ENCODE assay signal across 9 cellular contexts in the genomic region with DNA sequence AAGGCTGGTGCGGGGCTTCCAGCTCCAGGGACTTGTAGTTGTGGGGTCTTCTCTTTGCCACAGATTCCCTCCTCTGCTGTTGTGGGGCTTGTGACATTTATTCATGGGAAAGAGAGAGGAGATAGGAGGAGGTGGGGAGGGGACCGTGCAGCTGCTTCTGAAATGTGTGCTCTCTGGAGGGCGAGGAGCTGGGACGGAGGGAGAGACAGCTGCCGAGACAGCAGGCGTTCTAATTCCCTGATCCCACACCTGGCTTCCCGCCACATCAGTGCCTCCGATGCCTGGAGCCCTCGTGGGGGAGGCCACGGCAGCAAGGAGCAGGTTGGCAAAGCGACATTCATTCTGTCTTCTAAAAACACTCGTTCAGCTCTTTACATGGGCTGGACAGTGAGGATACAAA.
DNase-seq lines count a peak whose midpoint lies in the region; ATAC-seq and FAIRE-seq lines count a peak whose summit lies in the region.
"Had no signal": no experiment of that assay in that cellular context is flagged by ENCODE, and none has a peak within 500 bp of the region (broad histone marks: within the 10 kb centered on the region; RNA-seq: fewer than 3 reads in every experiment).

No MANE protein-coding gene starts in this region.

- H3K27ac ChIP-seq in small intestine (ENCODE audit: low read depth in 1 of 2, low read length in 1 of 2), result no peak overlapping the region

- WGBS in small intestine, 3 donors, result 14 to 44% (median 38%) methylated on average over 12 of the region's 12 CpGs

- H3K9ac ChIP-seq in iPS-15b (ENCODE audit: low read depth, low read length), result no peak overlapping the region

- H3K27me3 ChIP-seq in iPS-15b (ENCODE audit: control insufficient read depth, insufficient read depth, low read length), result peaks cover 20% of the 10 kb centered on the region
- peaks cover 0 to 3% of the 10 kb centered on the region in 2 donors for H3K27me3 ChIP-seq in small intestine (ENCODE audit: control insufficient read depth in 2 of 2, insufficient read depth in 2 of 2, low read length in 2 of 2)

- DNase-seq in LHCN-M2 (ENCODE audit: low read depth) (peak; percentile 54), SHP77 treated with DMSO at 0.1 percent for 48 hours (lab: John Stamatoyannopoulos, UW) (peak; percentile 77), small intestine (no peak)
- DNase-seq in effector CD4-positive, alpha-beta T cell, result no peak
- DNase-seq: foreskin melanocyte had no signal

- ATAC-seq in HG03039 (IDR thresholded peaks at IDR 0.05; ENCODE audit: unreplicated experiment) (no peak), GM19328 (IDR thresholded peaks at IDR 0.05; ENCODE audit: unreplicated experiment) (no peak), GM18502 (IDR thresholded peaks at IDR 0.05; ENCODE audit: poor library complexity, unreplicated experiment) (no peak)

- FAIRE-seq in small intestine (lab: Jason Lieb, UNC), result no peak

- H3K4me1 ChIP-seq in iPS-15b (ENCODE audit: control insufficient read depth, insufficient read depth, low read length) (peaks cover 7% of the 10 kb centered on the region), small intestine (ENCODE audit: control insufficient read depth in 2 of 2, insufficient read depth in 1 of 2, low read depth in 1 of 2, low read length in 1 of 2) (peaks cover 0 to 7% of the 10 kb centered on the region in 2 donors)

- H3K36me3 ChIP-seq in iPS-15b (ENCODE audit: control insufficient read depth, insufficient read depth, low read length), result no peaks in the 10 kb centered on the region
- no peaks in the 10 kb centered on the region for H3K36me3 ChIP-seq in small intestine (ENCODE audit: control insufficient read depth in 2 of 2, insufficient read depth in 2 of 2, low read length in 2 of 2)

- H3K4me3 ChIP-seq in iPS-15b (ENCODE audit: low read depth, low read length) (peak overlapping the region; percentile 59), small intestine (ENCODE audit: low read depth in 1 of 2, low read length in 2 of 2) (peak overlapping the region; percentile 16 to 45)

- H3K9me3 ChIP-seq in iPS-15b (ENCODE audit: control insufficient read depth, insufficient read depth, low read length), result no peaks in the 10 kb centered on the region
- no peaks in the 10 kb centered on the region for H3K9me3 ChIP-seq in small intestine (ENCODE audit: control insufficient read depth, low read depth)

Comparison
In these comparisons a context has a peak if more than half of its experiments do, and no peak if none do; other contexts are left out.
1. DNase-seq: peak in LHCN-M2 (single experiment) and SHP77 treated with DMSO at 0.1 percent for 48 hours (single experiment); none in small intestine (single experiment) and effector CD4-positive, alpha-beta T cell (single experiment).